ENCODE assay signal across 11 cellular contexts in genomic region chr1:66438062-66438970, GRCh38.
DNase-seq lines count a peak whose midpoint lies in the region; ATAC-seq and TF ChIP-seq lines count a peak whose summit lies in the region.
"Had no signal": no experiment of that assay in that cellular context is flagged by ENCODE, and none has a peak within 500 bp of the region (broad histone marks: within the 10 kb centered on the region; RNA-seq: fewer than 3 reads in every experiment).

No MANE protein-coding gene starts in this region.

- intact Hi-C loops in left colon (cut with DNase I, micrococcal nuclease) (no loop called here), lower leg skin (cut with DNase I; ENCODE audit: low total_unique reads) (no loop called here)

- peak overlapping the region; percentile 37 for H3K4me3 Mint-ChIP-seq in activated naive CD4-positive, alpha-beta T cell treated with anti-CD3 and anti-CD28 coated beads, Interleukin-2, amount 50 U/mL, for 24 hours
- peak overlapping the region; percentile 25 for H3K4me3 Mint-ChIP-seq in activated CD4-positive, alpha-beta memory T cell treated with anti-CD3 and anti-CD28 coated beads, Interleukin-2, amount 10 ng/mL, durations not matched to agents 7 days and 5 days
- H3K4me3 Mint-ChIP-seq in stimulated activated naive CD8-positive, alpha-beta T cell treated with anti-CD3 and anti-CD28 coated beads, Interleukin-15, amount 100 ng/mL, for 72 hours: peak overlapping the region; percentile 46 to 72
- H3K4me3 Mint-ChIP-seq: neural crest cell had no signal

- H3K4me3 ChIP-seq in lower leg skin (ENCODE audit: low read depth, poor library complexity, severe bottlenecking): no peak overlapping the region

- H3K36me3 Mint-ChIP-seq in activated naive CD4-positive, alpha-beta T cell treated with anti-CD3 and anti-CD28 coated beads, Interleukin-2, amount 50 U/mL, for 24 hours: no peaks in the 10 kb centered on the region
- H3K36me3 Mint-ChIP-seq in activated CD4-positive, alpha-beta memory T cell treated with anti-CD3 and anti-CD28 coated beads, Interleukin-2, amount 10 ng/mL, durations not matched to agents 7 days and 5 days (ENCODE audit: low read depth): peaks cover 11% of the 10 kb centered on the region

- 87 to 90% methylated on average over 9 of the region's 9 CpGs for WGBS in lower leg skin, 2 donors

- no peak for TF ChIP-seq POLR2A in lower leg skin (IDR thresholded peaks at IDR 0.05)

- H3K27ac Mint-ChIP-seq in activated naive CD4-positive, alpha-beta T cell treated with anti-CD3 and anti-CD28 coated beads, Interleukin-2, amount 50 U/mL, for 24 hours: peak overlapping the region; percentile 72
- peak overlapping the region; percentile 70 for H3K27ac Mint-ChIP-seq in activated CD4-positive, alpha-beta memory T cell treated with anti-CD3 and anti-CD28 coated beads, Interleukin-2, amount 10 ng/mL, durations not matched to agents 7 days and 5 days
- H3K27ac Mint-ChIP-seq in stimulated activated naive CD8-positive, alpha-beta T cell treated with anti-CD3 and anti-CD28 coated beads, Interleukin-15, amount 100 ng/mL, for 72 hours: peak overlapping the region; percentile 9 to 70

- ATAC-seq in stimulated activated naive CD8-positive, alpha-beta T cell treated with anti-CD3 and anti-CD28 coated beads, Interleukin-15, amount 100 ng/mL, for 72 hours: no peak
- no peak for ATAC-seq in left colon
- no peak for ATAC-seq in GM21737 (IDR thresholded peaks at IDR 0.05; ENCODE audit: unreplicated experiment)

- POLR2A ChIA-PET in activated CD4-positive, alpha-beta memory T cell treated with anti-CD3 and anti-CD28 coated beads, Interleukin-2, amount 10 ng/mL, durations not matched to agents 7 days and 5 days (lab: Charles Lee): interaction anchor here (1.0 to 4.3 kb wide), 6 partner anchors 7 to 192 kb away, joined by 3 to 31 read pairs (median 12); no protein-coding TSS in a partner anchor

- CTCF ChIA-PET in activated CD4-positive, alpha-beta memory T cell treated with anti-CD3 and anti-CD28 coated beads, Interleukin-2, amount 10 ng/mL, durations not matched to agents 7 days and 5 days (lab: Charles Lee): interaction anchor here (1.0 to 6.0 kb wide), 9 partner anchors 7 to 479 kb away, joined by 3 to 76 read pairs (median 10); no protein-coding TSS in a partner anchor

- TF ChIP-seq CTCF in lower leg skin (IDR thresholded peaks at IDR 0.05): no peak

- no peaks in the 10 kb centered on the region for H3K9me3 Mint-ChIP-seq in activated naive CD4-positive, alpha-beta T cell treated with anti-CD3 and anti-CD28 coated beads, Interleukin-2, amount 50 U/mL, for 24 hours
- H3K9me3 Mint-ChIP-seq in activated CD4-positive, alpha-beta memory T cell treated with anti-CD3 and anti-CD28 coated beads, Interleukin-2, amount 10 ng/mL, durations not matched to agents 7 days and 5 days: peaks cover 2% of the 10 kb centered on the region
- H3K9me3 Mint-ChIP-seq in stimulated activated naive CD8-positive, alpha-beta T cell treated with anti-CD3 and anti-CD28 coated beads, Interleukin-15, amount 100 ng/mL, for 72 hours: no peaks in the 10 kb centered on the region
- H3K9me3 Mint-ChIP-seq: neural crest cell had no signal

- DNase-seq in activated naive CD4-positive, alpha-beta T cell (lab: John Stamatoyannopoulos, UW): no peak
- peak; percentile 60 for DNase-seq in HT1080 (ENCODE audit: low read depth)
- no peak for DNase-seq in activated CD4-positive, alpha-beta memory T cell treated with anti-CD3 and anti-CD28 coated beads, Interleukin-2, amount 10 ng/mL, durations not matched to agents 7 days and 5 days
- no peak for DNase-seq in stimulated activated naive CD8-positive, alpha-beta T cell treated with anti-CD3 and anti-CD28 coated beads, Interleukin-15, amount 100 ng/mL, for 72 hours
- DNase-seq in left colon: no peak
- no peak for DNase-seq in lower leg skin (ENCODE audit: low spot score in 2 of 2)
- DNase-seq: C1 segment of cervical spinal cord, NCI-H1092 had no signal

- peaks cover 34% of the 10 kb centered on the region for H3K4me1 Mint-ChIP-seq in activated naive CD4-positive, alpha-beta T cell treated with anti-CD3 and anti-CD28 coated beads, Interleukin-2, amount 50 U/mL, for 24 hours
- peaks cover 44% of the 10 kb centered on the region for H3K4me1 Mint-ChIP-seq in activated CD4-positive, alpha-beta memory T cell treated with anti-CD3 and anti-CD28 coated beads, Interleukin-2, amount 10 ng/mL, durations not matched to agents 7 days and 5 days
- H3K4me1 Mint-ChIP-seq in stimulated activated naive CD8-positive, alpha-beta T cell treated with anti-CD3 and anti-CD28 coated beads, Interleukin-15, amount 100 ng/mL, for 72 hours: peaks cover 46% of the 10 kb centered on the region
- H3K4me1 Mint-ChIP-seq: neural crest cell had no signal

- no peaks in the 10 kb centered on the region for H3K27me3 Mint-ChIP-seq in activated naive CD4-positive, alpha-beta T cell treated with anti-CD3 and anti-CD28 coated beads, Interleukin-2, amount 50 U/mL, for 24 hours
- H3K27me3 Mint-ChIP-seq in activated CD4-positive, alpha-beta memory T cell treated with anti-CD3 and anti-CD28 coated beads, Interleukin-2, amount 10 ng/mL, durations not matched to agents 7 days and 5 days: no peaks in the 10 kb centered on the region
- no peaks in the 10 kb centered on the region for H3K27me3 Mint-ChIP-seq in stimulated activated naive CD8-positive, alpha-beta T cell treated with anti-CD3 and anti-CD28 coated beads, Interleukin-15, amount 100 ng/mL, for 72 hours
